ENCODE assay signal across 8 cellular contexts in the genomic region with DNA sequence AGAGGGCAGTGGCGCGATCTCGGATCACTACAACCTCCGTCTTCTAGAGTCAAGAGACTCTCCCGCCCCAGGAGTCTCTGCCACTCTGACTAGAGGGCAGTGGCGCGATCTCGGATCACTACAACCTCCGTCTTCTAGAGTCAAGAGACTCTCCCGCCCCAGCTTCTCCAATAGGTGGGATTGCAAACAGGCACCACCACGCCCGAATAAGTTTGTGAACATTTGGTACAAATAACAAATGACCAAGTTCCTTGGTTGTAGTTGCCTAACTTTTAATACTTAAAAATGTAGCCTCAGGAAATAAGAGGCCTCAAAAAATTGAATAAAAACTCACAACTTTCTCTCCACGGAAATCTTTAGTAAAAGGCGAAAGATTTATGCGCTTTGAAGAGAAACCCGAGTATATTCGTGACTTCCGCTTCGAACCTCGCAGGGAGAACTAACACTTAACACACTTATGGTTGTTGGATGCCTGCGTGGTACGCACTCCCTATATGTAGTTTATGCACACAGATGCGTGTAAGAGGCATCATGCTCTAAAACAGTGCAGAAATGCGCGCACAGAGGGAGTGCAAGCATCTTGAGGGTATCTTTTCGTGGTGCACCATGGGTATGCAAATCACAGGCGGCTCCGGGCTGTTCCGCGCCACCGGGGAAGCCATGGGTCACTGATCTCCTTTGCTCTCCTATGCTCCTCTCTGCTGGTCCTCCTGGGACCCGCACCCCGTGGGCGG. TPM values are rescaled to one million over a fixed set of nuclear protein-coding genes. Genes with fewer than 3 reads are reported as not detected.
A peak's percentile ranks its signal among the peaks of the same experiment; 100 is the strongest.
DNase-seq lines count a peak whose midpoint lies in the region; ATAC-seq and TF ChIP-seq lines count a peak whose summit lies in the region.

No MANE protein-coding gene starts in this region.

- peak; percentile 96 for TF ChIP-seq POLR2A in esophagus muscularis mucosa (IDR thresholded peaks at IDR 0.05; ENCODE audit: low read depth)

- H4K20me1 ChIP-seq in OCI-LY3 (ENCODE audit: insufficient read depth, low read length) = no peaks in the 10 kb centered on the region

- no peak for TF ChIP-seq EP300 in esophagus muscularis mucosa (IDR thresholded peaks at IDR 0.05)

- ATAC-seq in GM18873 (IDR thresholded peaks at IDR 0.05; ENCODE audit: low FRiP score, unreplicated experiment) = peak; percentile 71
- ATAC-seq in HG03108 (IDR thresholded peaks at IDR 0.05; ENCODE audit: unreplicated experiment) = peak; percentile 66
- peak; percentile 94 for ATAC-seq in stimulated activated effector memory CD8-positive, alpha-beta T cell treated with anti-CD3 and anti-CD28 coated beads, Interleukin-12 subunit alpha, Interleukin-12 subunit beta, amount 100 ng/mL, for 72 hours

- peak overlapping the region; percentile 88 for H3K4me3 Mint-ChIP-seq in stimulated activated effector memory CD8-positive, alpha-beta T cell treated with anti-CD3 and anti-CD28 coated beads, Interleukin-12 subunit alpha, Interleukin-12 subunit beta, amount 100 ng/mL, for 72 hours

- peaks cover 38% of the 10 kb centered on the region for H3K36me3 Mint-ChIP-seq in stimulated activated effector memory CD8-positive, alpha-beta T cell treated with anti-CD3 and anti-CD28 coated beads, Interleukin-12 subunit alpha, Interleukin-12 subunit beta, amount 100 ng/mL, for 72 hours

- H3K4me1 ChIP-seq in OCI-LY3 (ENCODE audit: low read length) (peaks cover 19% of the 10 kb centered on the region), esophagus muscularis mucosa (peaks cover 18 to 30% (median 26%) of the 10 kb centered on the region in 4 donors), muscle layer of duodenum (ENCODE audit: control insufficient read depth in 1 of 2, insufficient read depth in 2 of 2, low read length in 2 of 2) (peaks cover 3 to 14% of the 10 kb centered on the region in 2 donors)

- DNase-seq in AG04450 (ENCODE audit: low read depth, low spot score) = peak; percentile 89
- peak; percentile 90 to 92 for DNase-seq in activated T-cell treated with anti-CD3 and anti-CD28 coated beads, Interleukin-2, amount 50 U/mL, for 48 hours
- no peak for DNase-seq in esophagus muscularis mucosa (ENCODE audit: extremely low spot score)
- peak; percentile 79 to 93 for DNase-seq in stimulated activated effector memory CD8-positive, alpha-beta T cell treated with anti-CD3 and anti-CD28 coated beads, Interleukin-12 subunit alpha, Interleukin-12 subunit beta, amount 100 ng/mL, for 72 hours (ENCODE audit: low spot score in 2 of 2)

- peak overlapping the region; percentile 100 for H3K27ac Mint-ChIP-seq in stimulated activated effector memory CD8-positive, alpha-beta T cell treated with anti-CD3 and anti-CD28 coated beads, Interleukin-12 subunit alpha, Interleukin-12 subunit beta, amount 100 ng/mL, for 72 hours

- H3K79me2 ChIP-seq in OCI-LY3 (ENCODE audit: low read length) = no peaks in the 10 kb centered on the region

- H3K4me2 ChIP-seq in OCI-LY3 (ENCODE audit: low read length) = peak overlapping the region; percentile 100

- H3K36me3 ChIP-seq in OCI-LY3 (replicated peaks; ENCODE audit: low read depth, low read length) (peaks cover 22% of the 10 kb centered on the region), esophagus muscularis mucosa (peaks cover 0 to 5% (median 0%) of the 10 kb centered on the region in 4 donors), muscle layer of duodenum (ENCODE audit: control insufficient read depth in 1 of 2, insufficient read depth in 2 of 2, low read length in 2 of 2) (peaks cover 3 to 4% of the 10 kb centered on the region in 2 donors)

- H3K27ac ChIP-seq in AG04450 (ENCODE audit: low read depth, low read length) (peak overlapping the region; percentile 99), OCI-LY3 (ENCODE audit: low read length) (peak overlapping the region; percentile 100), esophagus muscularis mucosa (replicated peaks in 1 of 4) (peak overlapping the region; percentile 89 to 96 (median 92)), muscle layer of duodenum (ENCODE audit: low read length) (peak overlapping the region; percentile 97)

- WGBS in esophagus muscularis mucosa = 4% methylated on average over 32 of the region's 34 CpGs

- H3K4me3 ChIP-seq in AG04450 (ENCODE audit: low read depth, low read length) (peak overlapping the region; percentile 62), OCI-LY3 (ENCODE audit: low read length) (peak overlapping the region; percentile 97), esophagus muscularis mucosa (peak overlapping the region; percentile 59 to 72 (median 62)), muscle layer of duodenum (ENCODE audit: low read depth in 1 of 2, low read length in 2 of 2) (peak overlapping the region; percentile 57 to 81)

- H3K4me1 Mint-ChIP-seq in stimulated activated effector memory CD8-positive, alpha-beta T cell treated with anti-CD3 and anti-CD28 coated beads, Interleukin-12 subunit alpha, Interleukin-12 subunit beta, amount 100 ng/mL, for 72 hours = peaks cover 54% of the 10 kb centered on the region

- H3K9ac ChIP-seq in OCI-LY3 (ENCODE audit: low read length) = peak overlapping the region; percentile 98

- CTCF ChIA-PET in AG04450 (lab: Charles Lee) = interaction anchor here (1.0 to 2.5 kb wide), 2 partner anchors 20 to 93 kb away, joined by 5 to 12 read pairs; a partner anchor contains a TSS

- intact Hi-C loops in esophagus muscularis mucosa (cut with DNase I) = loop anchor here (5.0 kb wide), 1 partner anchor 32 kb away; a partner anchor contains a TSS

- H3K9me3 Mint-ChIP-seq in stimulated activated effector memory CD8-positive, alpha-beta T cell treated with anti-CD3 and anti-CD28 coated beads, Interleukin-12 subunit alpha, Interleukin-12 subunit beta, amount 100 ng/mL, for 72 hours = no peaks in the 10 kb centered on the region

- H2AFZ ChIP-seq in OCI-LY3 (ENCODE audit: low read depth, low read length) = peak overlapping the region; percentile 83; the same call in 1 of the 2 replicates

- H3K27me3 ChIP-seq in AG04450 (ENCODE audit: control insufficient read depth, insufficient read depth, low read length) = no peaks in the 10 kb centered on the region
- no peaks in the 10 kb centered on the region for H3K27me3 ChIP-seq in OCI-LY3 (ENCODE audit: low read depth, low read length)
- H3K27me3 ChIP-seq in esophagus muscularis mucosa = no peaks in the 10 kb centered on the region
- H3K27me3 ChIP-seq in muscle layer of duodenum (ENCODE audit: low read depth, low read length) = no peaks in the 10 kb centered on the region

- H3K9me3 ChIP-seq in AG04450 (ENCODE audit: control insufficient read depth, insufficient read depth, low read length) = no peaks in the 10 kb centered on the region
- no peaks in the 10 kb centered on the region for H3K9me3 ChIP-seq in OCI-LY3 (ENCODE audit: insufficient read depth, low read length)
- no peaks in the 10 kb centered on the region for H3K9me3 ChIP-seq in esophagus muscularis mucosa
- H3K9me3 ChIP-seq in muscle layer of duodenum (ENCODE audit: control insufficient read depth in 1 of 2, low read length in 2 of 2) = no peaks in the 10 kb centered on the region

- POLR2A ChIA-PET in AG04450 (lab: Yijun Ruan, JAX) = interaction anchor here (0.6 to 5.5 kb wide), 33 partner anchors 9 to 680 kb away, joined by 3 to 103 read pairs (median 4); a partner anchor contains a TSS

- TF ChIP-seq CTCF in AG04450 (IDR thresholded peaks at IDR 0.05; ENCODE audit: low read depth, low read length) = no peak
- peak; percentile 15; the same call in 1 of the 2 replicates for TF ChIP-seq CTCF in OCI-LY3 (IDR thresholded peaks at IDR 0.05; ENCODE audit: low read depth, low read length)
- peak in 2 of 3 experiments; percentile 5 to 48 for TF ChIP-seq CTCF in esophagus muscularis mucosa (IDR thresholded peaks at IDR 0.05)

RNA-seq across cellular contexts. Expression of a gene that starts 11.4 kb away (rescaled TPM):
- 6.9 and 7.3 TPM in 2 replicates for polyA plus RNA-seq in AG04450 (2011; rRNA removed)
- 5.0 and 10.7 TPM in 2 replicates for polyA minus RNA-seq in AG04450 (2011; rRNA and poly(A)+ RNA removed)
- total RNA-seq in esophagus muscularis mucosa = 1 to 10 TPM; 2.7 to 6.6 (median 3.4) TPM

RNA-seq across cellular contexts. Expression of a gene that starts 12.6 kb away (rescaled TPM):
- polyA plus RNA-seq in AG04450 (2011; rRNA removed) = not detected in 2 replicates
- not detected in 2 replicates for polyA minus RNA-seq in AG04450 (2011; rRNA and poly(A)+ RNA removed)
- under 1 TPM in 1 of 4 donors, not detected in 3; 0.83 TPM for total RNA-seq in esophagus muscularis mucosa

RNA-seq across cellular contexts. Expression of a gene that starts 19.6 kb away (rescaled TPM):
- polyA plus RNA-seq in AG04450 (2011; rRNA removed) = 14.2 and 20.1 TPM in 2 replicates
- 17.2 and 22.6 TPM in 2 replicates for polyA minus RNA-seq in AG04450 (2011; rRNA and poly(A)+ RNA removed)
- total RNA-seq in esophagus muscularis mucosa = 10 to 100 TPM in 2 of 4 donors, 1 to 10 TPM in 2; 7.9 to 46.4 (median 10.5) TPM

RNA-seq across cellular contexts. Expression of a gene that starts 23.3 kb away (rescaled TPM):
- 0.20 and 0.36 TPM in 2 replicates for polyA plus RNA-seq in AG04450 (2011; rRNA removed)
- polyA minus RNA-seq in AG04450 (2011; rRNA and poly(A)+ RNA removed) = 0.43 and 0.69 TPM in 2 replicates
- total RNA-seq in esophagus muscularis mucosa = 1 to 10 TPM in 2 of 4 donors, under 1 TPM in 2; 0.66 to 2.6 (median 1.1) TPM

RNA-seq across cellular contexts. Expression of a gene that starts 31.8 kb away (rescaled TPM):
- polyA plus RNA-seq in AG04450 (2011; rRNA removed) = 0.07 and 0.17 TPM in 2 replicates
- polyA minus RNA-seq in AG04450 (2011; rRNA and poly(A)+ RNA removed) = not detected in 2 replicates
- total RNA-seq in esophagus muscularis mucosa = under 1 TPM in 1 of 4 donors, not detected in 3; 0.29 TPM
